ENCODE assay signal across 9 cellular contexts in genomic region chr14:56487090-56487667, GRCh38.
DNase-seq lines count a peak whose midpoint lies in the region; ATAC-seq, FAIRE-seq and TF ChIP-seq lines count a peak whose summit lies in the region.
"Had no signal": no experiment of that assay in that cellular context is flagged by ENCODE, and none has a peak within 500 bp of the region (broad histone marks: within the 10 kb centered on the region; RNA-seq: fewer than 3 reads in every experiment).

No MANE protein-coding gene starts in this region.

- H3K4me2 ChIP-seq in SK-N-SH, result no peak overlapping the region

- POLR2A ChIA-PET in SK-N-SH (lab: Yijun Ruan, JAX), result no interaction called here

- H3K4me3 ChIP-seq in SK-N-SH (ENCODE audit: low read depth in 2 of 2, low read length in 1 of 2), result no peak overlapping the region

- intact Hi-C loops in left ventricle myocardium superior (cut with micrococcal nuclease), result no loop called here

- CTCF ChIA-PET in SK-N-SH (lab: Yijun Ruan, JAX), result interaction anchor here (1.3 to 3.1 kb wide), 4 partner anchors 11 to 695 kb away, joined by 4 to 11 read pairs (median 5); no protein-coding TSS in a partner anchor

- H3K9me2 ChIP-seq in SK-N-SH, result no peaks in the 10 kb centered on the region

- peak; percentile 55 for TF ChIP-seq RAD21 in SK-N-SH (IDR thresholded peaks at IDR 0.05; ENCODE audit: low read length)

- no peaks in the 10 kb centered on the region for H3K9me3 Mint-ChIP-seq in glutamatergic neuron (ENCODE audit: unreplicated experiment)

- H3K9me3 ChIP-seq in SK-N-SH, result no peaks in the 10 kb centered on the region

- no peak for TF ChIP-seq EP300 in SK-N-SH (IDR thresholded peaks at IDR 0.05; ENCODE audit: borderline replicate concordance in 1 of 2, low read depth in 1 of 2, low read length in 1 of 2)

- TF ChIP-seq CTCF in SK-N-SH (IDR thresholded peaks at IDR 0.05), result peak; percentile 56
- peak; percentile 44 for TF ChIP-seq CTCF in glutamatergic neuron (IDR thresholded peaks at IDR 0.05; ENCODE audit: partially characterized antibody, unreplicated experiment)

- no peaks in the 10 kb centered on the region for H3K36me3 ChIP-seq in SK-N-SH (replicated peaks in 1 of 2; ENCODE audit: control insufficient read depth in 1 of 2, insufficient read depth in 2 of 2, low read length in 1 of 2)

- peaks cover 1% of the 10 kb centered on the region; the same call in 1 of the 2 replicates for H3K27me3 ChIP-seq in SK-N-SH (ENCODE audit: insufficient read depth)

- no peak overlapping the region for H3K4me3 Mint-ChIP-seq in glutamatergic neuron (ENCODE audit: unreplicated experiment)

- no peaks in the 10 kb centered on the region for H3K27me3 Mint-ChIP-seq in glutamatergic neuron (ENCODE audit: unreplicated experiment)

- no peaks in the 10 kb centered on the region for H3K79me2 ChIP-seq in SK-N-SH (ENCODE audit: insufficient read depth)

- WGBS in SK-N-SH (ENCODE audit: low lambda C conversion rate), result 7% methylated on average over 4 of the region's 4 CpGs

- FAIRE-seq in urothelium cell line (lab: Jason Lieb, UNC), result peak; percentile 32

- H3K36me3 Mint-ChIP-seq in glutamatergic neuron (ENCODE audit: unreplicated experiment), result no peaks in the 10 kb centered on the region

- peak; percentile 5 to 31 for DNase-seq in SHP77 (lab: John Stamatoyannopoulos, UW)
- DNase-seq in SHP77 treated with DMSO at 0.1 percent for 48 hours (lab: John Stamatoyannopoulos, UW), result no peak
- DNase-seq in SK-N-SH, result no peak
- no peak for DNase-seq in glutamatergic neuron
- no peak for DNase-seq in urothelium cell line (ENCODE audit: low spot score)
- no peak for DNase-seq in activated CD4-positive, CD25-positive, alpha-beta regulatory T cell (lab: John Stamatoyannopoulos, UW)
- no peak for DNase-seq in left ventricle myocardium superior

- H4K20me1 ChIP-seq in SK-N-SH (ENCODE audit: insufficient read depth), result no peaks in the 10 kb centered on the region

- no peak overlapping the region for H2AFZ ChIP-seq in SK-N-SH (ENCODE audit: low read depth)

- no peak overlapping the region for H3K9ac ChIP-seq in SK-N-SH

- no peak overlapping the region for H3K27ac ChIP-seq in SK-N-SH (ENCODE audit: low read depth in 2 of 2, low read length in 1 of 2)
- H3K27ac ChIP-seq: HL-60 had no signal

- peaks cover 2 to 4% of the 10 kb centered on the region in 2 experiments; a peak in 2 of 4 replicates for H3K4me1 ChIP-seq in SK-N-SH (ENCODE audit: control insufficient read depth in 1 of 2, insufficient read depth in 2 of 2, low read depth in 1 of 2, low read length in 1 of 2)

- ATAC-seq in HG02884 (IDR thresholded peaks at IDR 0.05; ENCODE audit: unreplicated experiment) (no peak), left ventricle myocardium superior (no peak)

- no peaks in the 10 kb centered on the region for H3F3A ChIP-seq in SK-N-SH (replicated peaks; ENCODE audit: insufficient read depth)

- H3K27ac Mint-ChIP-seq in glutamatergic neuron (ENCODE audit: unreplicated experiment), result no peak overlapping the region

- H3K4me1 Mint-ChIP-seq in glutamatergic neuron (ENCODE audit: low read depth, unreplicated experiment), result peaks cover 8% of the 10 kb centered on the region

TF ChIP-seq in SK-N-SH, 30 proteins besides CTCF, POLR2A, EP300 and RAD21:
- TF ChIP-seq MXI1 (IDR thresholded peaks at IDR 0.05; ENCODE audit: low read depth, low read length) (no peak), FOXJ3 (CRISPR knock-in tag; IDR thresholded peaks at IDR 0.05) (no peak), FOXM1 (IDR thresholded peaks at IDR 0.05; ENCODE audit: low read depth) (no peak), TCF12 (IDR thresholded peaks at IDR 0.05) (no peak)
- TF ChIP-seq, protein P1, sequence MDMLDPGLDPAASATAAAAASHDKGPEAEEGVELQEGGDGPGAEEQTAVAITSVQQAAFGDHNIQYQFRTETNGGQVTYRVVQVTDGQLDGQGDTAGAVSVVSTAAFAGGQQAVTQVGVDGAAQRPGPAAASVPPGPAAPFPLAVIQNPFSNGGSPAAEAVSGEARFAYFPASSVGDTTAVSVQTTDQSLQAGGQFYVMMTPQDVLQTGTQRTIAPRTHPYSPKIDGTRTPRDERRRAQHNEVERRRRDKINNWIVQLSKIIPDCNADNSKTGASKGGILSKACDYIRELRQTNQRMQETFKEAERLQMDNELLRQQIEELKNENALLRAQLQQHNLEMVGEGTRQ (IDR thresholded peaks at IDR 0.05; ENCODE audit: borderline replicate concordance, low read depth, low read length), result no peak

Comparison
In these comparisons a context has a peak if more than half of its experiments do, and no peak if none do; other contexts are left out.
1. DNase-seq: peak in SHP77 (2 of 2); none in SHP77 treated with DMSO at 0.1 percent for 48 hours (single experiment), SK-N-SH (single experiment), glutamatergic neuron (single experiment), urothelium cell line (single experiment), activated CD4-positive, CD25-positive, alpha-beta regulatory T cell (0 of 4) and left ventricle myocardium superior (single experiment).